ENCODE assay signal across 8 cellular contexts in genomic region chr20:23061713-23062561, GRCh38. TPM values are rescaled to one million over a fixed set of nuclear protein-coding genes. Genes with fewer than 3 reads are reported as not detected.
DNase-seq lines count a peak whose midpoint lies in the region; ATAC-seq and TF ChIP-seq lines count a peak whose summit lies in the region.

No MANE protein-coding gene starts in this region.

- peaks cover 43 to 51% (median 46%) of the 10 kb centered on the region in 10 experiments for H3K4me1 ChIP-seq in BLaER1 treated with 17β-estradiol and CSF1 and Interleukin-3, amounts not matched to agents 10 nM and 100 nM
- H3K4me1 ChIP-seq in mammary epithelial cell (ENCODE audit: insufficient read depth, low read length), result no peaks in the 10 kb centered on the region
- peaks cover 33% of the 10 kb centered on the region for H3K4me1 ChIP-seq in lower lobe of right lung

- H3K9ac ChIP-seq in BLaER1 treated with 17β-estradiol and CSF1 and Interleukin-3, amounts not matched to agents 10 nM and 100 nM, result no peak overlapping the region
- H3K9ac ChIP-seq in mammary epithelial cell (ENCODE audit: insufficient read depth, low read length), result no peak overlapping the region

- H2AFZ ChIP-seq in mammary epithelial cell (ENCODE audit: low read depth, low read length), result no peak overlapping the region

- peak; percentile 43 to 47 for TF ChIP-seq CTCF in mammary epithelial cell (conservative IDR thresholded peaks at IDR 0.05 in 1 of 2, IDR thresholded peaks at IDR 0.05 in 1 of 2; ENCODE audit: extremely low read depth in 1 of 2, insufficient read depth in 1 of 2, low read depth in 1 of 2, low read length in 2 of 2)
- peak; percentile 55 for TF ChIP-seq CTCF in lower lobe of right lung (IDR thresholded peaks at IDR 0.05)

- DNase-seq in NCI-H1092 treated with DMSO at 0.1 percent for 48 hours (lab: John Stamatoyannopoulos, UW) (peak; percentile 55), mammary epithelial cell (no peak), lower lobe of right lung (peak; percentile 44), HPDE6-E6E7 (ENCODE audit: extremely low spot score) (no peak), DMS114 treated with DMSO at 0.1 percent for 48 hours (lab: John Stamatoyannopoulos, UW; ENCODE audit: unreplicated experiment) (no peak), NCI-H1048 (lab: John Stamatoyannopoulos, UW) (no peak)

- H3K27ac ChIP-seq in BLaER1 treated with 17β-estradiol and CSF1 and Interleukin-3, amounts not matched to agents 10 nM and 100 nM, result peak overlapping the region in 5 of 11 experiments; percentile 11 to 37 (median 24); a peak in 4 of 22 replicates
- H3K27ac ChIP-seq in mammary epithelial cell (ENCODE audit: insufficient read depth, low read depth, low read length), result no peak overlapping the region
- H3K27ac ChIP-seq in lower lobe of right lung, result peak overlapping the region; percentile 22

- in situ Hi-C loops in mammary epithelial cell (cut with MboI; ENCODE audit: low sequenced_read_pairs in 2 of 2), result no loop called here

- peaks cover 0 to 6% (median 4%) of the 10 kb centered on the region in 11 experiments; a peak in 15 of 22 replicates for H3K9me3 ChIP-seq in BLaER1 treated with 17β-estradiol and CSF1 and Interleukin-3, amounts not matched to agents 10 nM and 100 nM (replicated peaks in 1 of 11)
- H3K9me3 ChIP-seq in mammary epithelial cell (replicated peaks; ENCODE audit: insufficient read depth, low read length) (no peaks in the 10 kb centered on the region), lower lobe of right lung (peaks cover 2% of the 10 kb centered on the region)

- dilution Hi-C loops in mammary epithelial cell (cut with HindIII; ENCODE audit: low sequenced_read_pairs), result no loop called here

- no peak overlapping the region for H3K4me3 ChIP-seq in BLaER1 treated with 17β-estradiol and CSF1 and Interleukin-3, amounts not matched to agents 10 nM and 100 nM
- no peak overlapping the region for H3K4me3 ChIP-seq in mammary epithelial cell (replicated peaks in 1 of 3; ENCODE audit: insufficient read depth in 1 of 3, low read depth in 2 of 3, low read length in 3 of 3)
- H3K4me3 ChIP-seq in lower lobe of right lung, result no peak overlapping the region

- ATAC-seq in lower lobe of right lung, result peak; percentile 75 to 78
- no peak for ATAC-seq in HG02623 (IDR thresholded peaks at IDR 0.05; ENCODE audit: unreplicated experiment)

- peak overlapping the region; percentile 58 to 79 (median 71) for H3K4me2 ChIP-seq in BLaER1 treated with 17β-estradiol and CSF1 and Interleukin-3, amounts not matched to agents 10 nM and 100 nM
- H3K4me2 ChIP-seq in mammary epithelial cell (ENCODE audit: insufficient read depth, low read depth, low read length), result no peak overlapping the region

- no peaks in the 10 kb centered on the region for H3K36me3 ChIP-seq in BLaER1 treated with 17β-estradiol and CSF1 and Interleukin-3, amounts not matched to agents 10 nM and 100 nM
- H3K36me3 ChIP-seq in mammary epithelial cell (ENCODE audit: insufficient read depth, low read length) (no peaks in the 10 kb centered on the region), lower lobe of right lung (no peaks in the 10 kb centered on the region)

- H3K27me3 ChIP-seq in BLaER1 treated with 17β-estradiol and CSF1 and Interleukin-3, amounts not matched to agents 10 nM and 100 nM, result no peaks in the 10 kb centered on the region
- H3K27me3 ChIP-seq in mammary epithelial cell (ENCODE audit: insufficient read depth, low read length), result no peaks in the 10 kb centered on the region
- H3K27me3 ChIP-seq in lower lobe of right lung (ENCODE audit: low read depth), result no peaks in the 10 kb centered on the region

- 62% methylated on average over 7 of the region's 8 CpGs for WGBS in mammary epithelial cell (ENCODE audit: low coverage, missing lambda C conversion rate)

- CTCF ChIA-PET in mammary epithelial cell (lab: Charles Lee; ENCODE audit: low non-redundant PET), result interaction anchor here (0.6 kb wide), 1 partner anchor 102 kb away, joined by 3 read pairs; no protein-coding TSS in a partner anchor

- no TSS peak for BruUV-seq in mammary epithelial cell (replicated peaks; lab: Mats Ljungman, UMichigan)

- no peaks in the 10 kb centered on the region for H3K79me2 ChIP-seq in mammary epithelial cell (ENCODE audit: insufficient read depth, low read length)

- intact Hi-C loops in mammary epithelial cell (cut with micrococcal nuclease), result no loop called here
- intact Hi-C loops in lower lobe of right lung (cut with DNase I), result no loop called here

- no peaks in the 10 kb centered on the region for H4K20me1 ChIP-seq in BLaER1 treated with 17β-estradiol and CSF1 and Interleukin-3, amounts not matched to agents 10 nM and 100 nM
- H4K20me1 ChIP-seq in mammary epithelial cell (ENCODE audit: insufficient read depth, low read length), result no peaks in the 10 kb centered on the region

RNA-seq across cellular contexts. Expression of gene THBD, which starts 12.5 kb away (rescaled TPM):
- 10 to 100 TPM in 1 of 2 donors, 1 to 10 TPM in 1; 1.4 to 36.7 TPM for total RNA-seq in mammary epithelial cell
- 2.6 TPM for polyA plus RNA-seq in mammary epithelial cell
- 1.4 TPM for polyA minus RNA-seq in mammary epithelial cell
- total RNA-seq in lower lobe of right lung, result 77.6 TPM

RNA-seq across cellular contexts. Expression of gene CD93, which starts 24.2 kb away (rescaled TPM):
- not detected for total RNA-seq in mammary epithelial cell
- polyA plus RNA-seq in mammary epithelial cell, result not detected
- polyA minus RNA-seq in mammary epithelial cell, result not detected
- total RNA-seq in lower lobe of right lung, result 99.7 TPM

RNA-seq across cellular contexts. Expression of gene SSTR4, which starts 26.8 kb away (rescaled TPM):
- total RNA-seq in mammary epithelial cell (not detected), lower lobe of right lung (0.35 TPM)
- polyA plus RNA-seq in mammary epithelial cell, result not detected
- not detected for polyA minus RNA-seq in mammary epithelial cell

Comparison
In these comparisons a context has a peak if more than half of its experiments do, and no peak if none do; other contexts are left out.
1. DNase-seq: peak in NCI-H1092 treated with DMSO at 0.1 percent for 48 hours (single experiment) and lower lobe of right lung (single experiment); none in mammary epithelial cell (single experiment), HPDE6-E6E7 (single experiment), DMS114 treated with DMSO at 0.1 percent for 48 hours (single experiment) and NCI-H1048 (single experiment).
2. RNA of gene CD93, which starts 24.2 kb away (total RNA-seq): 99.7 TPM in lower lobe of right lung (single experiment); not detected in mammary epithelial cell; every median in the first group is over 10 times any median in the second.